8 cellular contexts compared by ENCODE assay signal in genomic region chr2:74458132-74458956, GRCh38. TPM values are rescaled to one million over a fixed set of nuclear protein-coding genes. Genes with fewer than 3 reads are reported as not detected.
A peak's percentile ranks its signal among the peaks of the same experiment; 100 is the strongest.
DNase-seq lines count a peak whose midpoint lies in the region; ATAC-seq, FAIRE-seq and TF ChIP-seq lines count a peak whose summit lies in the region.

TSS of gene WBP1 (plus strand) at chr2:74458438. CDS start at chr2:74458603, 165 bp downstream.

- DNase-seq in AG20443 (ENCODE audit: low spot score) (peak; percentile 96), GM19238 (ENCODE audit: insufficient read length, low spot score) (peak; percentile 91), NCI-H524 (lab: John Stamatoyannopoulos, UW) (peak; percentile 99 to 100), choroid plexus epithelial cell (ENCODE audit: low read depth) (peak; percentile 100), kidney (peak; percentile 100)
- peak; percentile 99 for DNase-seq in activated CD4-positive, alpha-beta T cell treated with anti-CD3 and anti-CD28 coated beads for 36 hours
- DNase-seq in stimulated activated CD4-positive, alpha-beta T cell treated with anti-CD3 and anti-CD28 coated beads, Interleukin-15, amount 100 ng/mL, for 24 hours = peak; percentile 99

- no peak for TF ChIP-seq CTCF in choroid plexus epithelial cell (conservative IDR thresholded peaks at IDR 0.05; ENCODE audit: low read depth, low read length)
- TF ChIP-seq CTCF in kidney (IDR thresholded peaks at IDR 0.05; ENCODE audit: borderline replicate concordance, extremely low read depth, insufficient read depth) = no peak

- H3K9ac ChIP-seq in kidney (ENCODE audit: low read length in 2 of 2) = peak within 1 kb of the TSS; percentile 91 to 95

- peaks cover 0 to 3% of the 10 kb centered on the region in 2 donors for H3K36me3 ChIP-seq in kidney (ENCODE audit: control insufficient read depth in 1 of 2, insufficient read depth in 2 of 2, low read length in 2 of 2)

- peak within 1 kb of the TSS; percentile 82 for H3K4me3 ChIP-seq in choroid plexus epithelial cell (ENCODE audit: low read depth, low read length)
- H3K4me3 ChIP-seq in kidney (ENCODE audit: low read length in 2 of 2) = peak within 1 kb of the TSS; percentile 79 to 97

- no peaks in the 10 kb centered on the region for H3K27me3 Mint-ChIP-seq in activated CD4-positive, alpha-beta T cell treated with anti-CD3 and anti-CD28 coated beads for 36 hours

- peak within 1 kb of the TSS; percentile 96 to 97 for H3K27ac ChIP-seq in kidney (ENCODE audit: low read depth in 2 of 2, low read length in 2 of 2)

- POLR2A ChIA-PET in activated CD4-positive, alpha-beta T cell treated with anti-CD3 and anti-CD28 coated beads for 36 hours (lab: Charles Lee) = interaction anchor here (0.6 to 2.3 kb wide), 14 partner anchors 9 to 473 kb away, joined by 3 to 18 read pairs (median 4); partner anchors contain the start of genes AUP1, CCDC142, DQX1 and HTRA2

- FAIRE-seq in kidney (lab: Jason Lieb, UNC) = peak; percentile 99

- peaks cover 37% of the 10 kb centered on the region for H3K4me1 Mint-ChIP-seq in activated CD4-positive, alpha-beta T cell treated with anti-CD3 and anti-CD28 coated beads for 36 hours

- peaks cover 31% of the 10 kb centered on the region for H3K36me3 Mint-ChIP-seq in activated CD4-positive, alpha-beta T cell treated with anti-CD3 and anti-CD28 coated beads for 36 hours (ENCODE audit: low read depth)

- ATAC-seq in HG03442 (IDR thresholded peaks at IDR 0.05; ENCODE audit: unreplicated experiment) = peak; percentile 80
- ATAC-seq in activated CD4-positive, alpha-beta T cell treated with anti-CD3 and anti-CD28 coated beads for 36 hours = peak; percentile 88

- peak within 1 kb of the TSS; percentile 90 for H3K4me3 Mint-ChIP-seq in activated CD4-positive, alpha-beta T cell treated with anti-CD3 and anti-CD28 coated beads for 36 hours

- peaks cover 12 to 26% of the 10 kb centered on the region in 2 donors for H3K4me1 ChIP-seq in kidney (ENCODE audit: control insufficient read depth in 1 of 2, insufficient read depth in 1 of 2, low read depth in 1 of 2, low read length in 2 of 2)

- peak within 1 kb of the TSS; percentile 99 for H3K27ac Mint-ChIP-seq in activated CD4-positive, alpha-beta T cell treated with anti-CD3 and anti-CD28 coated beads for 36 hours

- no peaks in the 10 kb centered on the region for H3K9me3 ChIP-seq in kidney (ENCODE audit: control insufficient read depth in 1 of 2, low read length in 2 of 2)

- intact Hi-C loops in activated CD4-positive, alpha-beta T cell treated with anti-CD3 and anti-CD28 coated beads for 36 hours (cut with DNase I, micrococcal nuclease) = loop anchor here (1.0 to 5.0 kb wide), 10 partner anchors 14 to 531 kb away; partner anchors contain the start of genes MRPL53 (in 2 of the 2), C2orf81 (in 1 of the 2), DGUOK (in 1 of the 2) and DOK1 (in 1 of the 2)
- intact Hi-C loops in kidney (cut with DNase I) = no loop called here

- CTCF ChIA-PET in activated CD4-positive, alpha-beta T cell treated with anti-CD3 and anti-CD28 coated beads for 36 hours (lab: Charles Lee) = interaction anchor here (0.6 to 6.6 kb wide), 12 partner anchors 10 to 260 kb away, joined by 3 to 62 read pairs (median 4); partner anchors contain the start of genes CCDC142, MRPL53, MTHFD2 and TTC31

- H3K9me3 Mint-ChIP-seq in activated CD4-positive, alpha-beta T cell treated with anti-CD3 and anti-CD28 coated beads for 36 hours (ENCODE audit: low read depth) = no peaks in the 10 kb centered on the region

RNA-seq across cellular contexts. Expression of gene WBP1, which starts in this region (rescaled TPM):
- total RNA-seq in activated CD4-positive, alpha-beta T cell treated with anti-CD3 and anti-CD28 coated beads for 36 hours = 10 to 100 TPM; 24.9 to 30.2 TPM
- 83.9 TPM for total RNA-seq in kidney
- 150 TPM for polyA plus RNA-seq in kidney (ENCODE audit: insufficient read depth, low read depth, low replicate concordance)

Comparison
In these comparisons a context has a peak if more than half of its experiments do, and no peak if none do; other contexts are left out.
1. Peak in every context shown above with its lines: DNase-seq, ATAC-seq, H3K4me3 ChIP-seq and H3K27ac ChIP-seq.